ENCODE assay signal across 15 cellular contexts in genomic region chr18:28995319-28995718, GRCh38.
A peak's percentile ranks its signal among the peaks of the same experiment; 100 is the strongest.
DNase-seq lines count a peak whose midpoint lies in the region; ATAC-seq and TF ChIP-seq lines count a peak whose summit lies in the region.
"Had no signal": no experiment of that assay in that cellular context is flagged by ENCODE, and none has a peak within 500 bp of the region (broad histone marks: within the 10 kb centered on the region; RNA-seq: fewer than 3 reads in every experiment).

No MANE protein-coding gene starts in this region.

- peak; percentile 20 for TF ChIP-seq CTCF in cardiac fibroblast (IDR thresholded peaks at IDR 0.05; ENCODE audit: low read depth, low read length)
- peak in 2 of 3 experiments; percentile 19 to 30 for TF ChIP-seq CTCF in nephron (IDR thresholded peaks at IDR 0.05; ENCODE audit: unreplicated experiment in 3 of 3)

- H3K27me3 Mint-ChIP-seq in nephron (ENCODE audit: low read depth) (no peaks in the 10 kb centered on the region), T-helper 17 cell (no peaks in the 10 kb centered on the region)
- H3K27me3 Mint-ChIP-seq: activated CD4-positive, alpha-beta memory T cell treated with anti-CD3 and anti-CD28 coated beads, Interleukin-2, amount 10 ng/mL, durations not matched to agents 7 days and 5 days had no signal

- H3K4me1 Mint-ChIP-seq in nephron = no peaks in the 10 kb centered on the region
- no peaks in the 10 kb centered on the region for H3K4me1 Mint-ChIP-seq in T-helper 17 cell
- H3K4me1 Mint-ChIP-seq: activated CD4-positive, alpha-beta memory T cell treated with anti-CD3 and anti-CD28 coated beads, Interleukin-2, amount 10 ng/mL, durations not matched to agents 7 days and 5 days had no signal

- no peaks in the 10 kb centered on the region for H3K9me3 ChIP-seq in T-helper 17 cell (ENCODE audit: control insufficient read depth, low read length, poor library complexity, severe bottlenecking)
- H3K9me3 ChIP-seq: testis had no signal

- H3K36me3 Mint-ChIP-seq in nephron (ENCODE audit: low read depth) = no peaks in the 10 kb centered on the region
- H3K36me3 Mint-ChIP-seq in T-helper 17 cell (ENCODE audit: low read depth) = no peaks in the 10 kb centered on the region

- H3K27ac Mint-ChIP-seq in nephron = peak overlapping the region in 1 of 3 experiments; percentile 15
- no peak overlapping the region for H3K27ac Mint-ChIP-seq in T-helper 17 cell
- H3K27ac Mint-ChIP-seq: activated CD4-positive, alpha-beta memory T cell treated with anti-CD3 and anti-CD28 coated beads, Interleukin-2, amount 10 ng/mL, durations not matched to agents 7 days and 5 days; T-helper 1 cell treated with Interleukin-12 subunit alpha and Interleukin-12 subunit beta and Interleukin-4 antibody, amounts not matched to agents 30 μg/mL and 1 μg/mL, for 36 hours had no signal

- H3K4me3 Mint-ChIP-seq in nephron (no peak overlapping the region), T-helper 17 cell (no peak overlapping the region)
- H3K4me3 Mint-ChIP-seq: activated CD4-positive, alpha-beta memory T cell treated with anti-CD3 and anti-CD28 coated beads, Interleukin-2, amount 10 ng/mL, durations not matched to agents 7 days and 5 days; T-helper 1 cell treated with Interleukin-12 subunit alpha and Interleukin-12 subunit beta and Interleukin-4 antibody, amounts not matched to agents 30 μg/mL and 1 μg/mL, for 36 hours had no signal

- DNase-seq in D341Med (ENCODE audit: low spot score) (peak; percentile 45), NCI-H1092 treated with DMSO at 0.1 percent for 48 hours (lab: John Stamatoyannopoulos, UW) (peak; percentile 41), cardiac fibroblast (ENCODE audit: low read depth in 2 of 2) (peak in 1 of 2 donors; percentile 9), NCI-H226 (no peak), GF-D8 (lab: John Stamatoyannopoulos, UW) (no peak), T-helper 17 cell (no peak), Right ventricle myocardium inferior (ENCODE audit: missing footprints) (no peak)
- DNase-seq: activated CD4-positive, alpha-beta memory T cell treated with anti-CD3 and anti-CD28 coated beads, Interleukin-2, amount 10 ng/mL, durations not matched to agents 7 days and 5 days; caudate nucleus; occipital lobe; stimulated activated CD4-positive, alpha-beta T cell treated with anti-CD3 and anti-CD28 coated beads, Interleukin-15, amount 100 ng/mL, for 24 hours; testis had no signal

- H3K4me3 ChIP-seq in cardiac fibroblast (replicated peaks in 1 of 2; ENCODE audit: low read depth in 2 of 2, low read length in 2 of 2) = no peak overlapping the region
- H3K4me3 ChIP-seq: testis had no signal

- intact Hi-C loops in Right ventricle myocardium inferior (cut with DNase I) = no loop called here

- no peak for ATAC-seq in T-helper 17 cell
- ATAC-seq in Right ventricle myocardium inferior = no peak
- ATAC-seq: Panc1 had no signal

- no peaks in the 10 kb centered on the region for H3K9me3 Mint-ChIP-seq in nephron

Comparison
In these comparisons a context has a peak if more than half of its experiments do, and no peak if none do; other contexts are left out.
1. DNase-seq: peak in D341Med (single experiment) and NCI-H1092 treated with DMSO at 0.1 percent for 48 hours (single experiment); none in NCI-H226 (single experiment), GF-D8 (single experiment), T-helper 17 cell (0 of 3) and Right ventricle myocardium inferior (single experiment).